In genomic region chr14:102541771-102542170, GRCh38 we compare ENCODE assay signal across 17 cellular contexts. TPM values are rescaled to one million over a fixed set of nuclear protein-coding genes. Genes with fewer than 3 reads are reported as not detected.
A peak's percentile ranks its signal among the peaks of the same experiment; 100 is the strongest.
DNase-seq lines count a peak whose midpoint lies in the region; ATAC-seq, FAIRE-seq and TF ChIP-seq lines count a peak whose summit lies in the region.
"Had no signal": no experiment of that assay in that cellular context is flagged by ENCODE, and none has a peak within 500 bp of the region (broad histone marks: within the 10 kb centered on the region; RNA-seq: fewer than 3 reads in every experiment).

No MANE protein-coding gene starts in this region.

- H3K4me2 ChIP-seq in K562 (ENCODE audit: insufficient read depth, low read length) = no peak overlapping the region
- H3K4me2 ChIP-seq in mesendoderm (ENCODE audit: low read length) = no peak overlapping the region

- FAIRE-seq in K562 (lab: Jason Lieb, UNC) = no peak
- FAIRE-seq: A204.1, HTR-8/SVneo, RCC 7860 had no signal

- CTCF ChIA-PET in A673 (lab: Charles Lee) (no interaction called here), K562 (lab: Yijun Ruan, JAX; ENCODE audit: low intra/inter-chr PET ratio) (no interaction called here)

- no peaks in the 10 kb centered on the region for H3K27me3 ChIP-seq in A673 (replicated peaks; ENCODE audit: insufficient read depth, low read depth, low read length, poor library complexity)
- H3K27me3 ChIP-seq in H7 (ENCODE audit: control insufficient read depth, insufficient read depth, low read length) = peaks cover 4% of the 10 kb centered on the region; the same call in 1 of the 2 replicates
- H3K27me3 ChIP-seq in K562 (ENCODE audit: control insufficient read depth in 2 of 2, insufficient read depth in 2 of 2, low read length in 2 of 2) = no peaks in the 10 kb centered on the region
- no peaks in the 10 kb centered on the region for H3K27me3 ChIP-seq in mesendoderm (ENCODE audit: insufficient read depth, low read length, poor library complexity)
- peaks cover 51% of the 10 kb centered on the region for H3K27me3 ChIP-seq in left ventricle myocardium inferior (ENCODE audit: low read depth)
- peaks cover 22% of the 10 kb centered on the region for H3K27me3 ChIP-seq in upper lobe of right lung

- intact Hi-C loops in A673 (cut with micrococcal nuclease; ENCODE audit: unreplicated experiment) (loop anchor here (5.0 kb wide), 1 partner anchor 51 kb away; the partner anchor contains the start of gene RCOR1), K562 (cut with micrococcal nuclease) (no loop called here), left ventricle myocardium inferior (cut with micrococcal nuclease) (no loop called here), left ventricle myocardium superior (cut with micrococcal nuclease) (no loop called here), upper lobe of right lung (cut with DNase I) (no loop called here)

- DNase-seq in A673 (ENCODE audit: low spot score) (no peak), H7 (peak; percentile 70), K562 (ENCODE audit: extremely low read depth in 1 of 4, low spot score in 3 of 4) (no peak), mesendoderm (peak; percentile 65), left ventricle myocardium inferior (no peak), left ventricle myocardium superior (no peak), upper lobe of right lung (no peak)
- DNase-seq: CD8-positive, alpha-beta T cell; NCI-H1105; NCI-H1694; NCI-H748 treated with DMSO at 0.1 percent for 48 hours; NK-92 treated with Interleukin-12 subunit alpha and Interleukin-12 subunit beta, amount 100 ng/mL, for 24 hours; Right ventricle myocardium superior had no signal

- H3K9me1 ChIP-seq in K562 (ENCODE audit: control insufficient read depth, insufficient read depth, low read length) = no peaks in the 10 kb centered on the region

- H3K79me2 ChIP-seq in K562 (ENCODE audit: control insufficient read depth, insufficient read depth, low read length) = no peaks in the 10 kb centered on the region
- no peaks in the 10 kb centered on the region for H3K79me2 ChIP-seq in mesendoderm (ENCODE audit: control insufficient read depth, insufficient read depth, low read length)

- H3K9ac ChIP-seq in K562 (ENCODE audit: insufficient read depth in 1 of 2, low read depth in 2 of 2, low read length in 2 of 2) = peak overlapping the region in 1 of 2 experiments; percentile 74; a peak in 1 of 4 replicates
- H3K9ac ChIP-seq in mesendoderm (ENCODE audit: low read length) = no peak overlapping the region

- no peak overlapping the region for H2BK5ac ChIP-seq in mesendoderm (ENCODE audit: low read length)

- no peak overlapping the region for H4K5ac ChIP-seq in mesendoderm (ENCODE audit: low read length)

- no peak overlapping the region for H4K8ac ChIP-seq in mesendoderm (ENCODE audit: low read depth, low read length)

- H2BK15ac ChIP-seq in mesendoderm (replicated peaks; ENCODE audit: low read depth) = no peak overlapping the region

- ATAC-seq in K562 (peak; percentile 26; the same call in 2 of the 3 replicates), GM21528 (IDR thresholded peaks at IDR 0.05; ENCODE audit: low FRiP score, unreplicated experiment) (no peak), left ventricle myocardium superior (no peak), upper lobe of right lung (no peak)
- ATAC-seq: CD8-positive, alpha-beta T cell had no signal

- no peak overlapping the region for H3K23ac ChIP-seq in mesendoderm (ENCODE audit: low read length)

- no peak overlapping the region for H3K18ac ChIP-seq in mesendoderm (ENCODE audit: low read length)

- H4K20me1 ChIP-seq in K562 (replicated peaks; ENCODE audit: control insufficient read depth, insufficient read depth, low read length) = no peaks in the 10 kb centered on the region

- TF ChIP-seq CTCF in A673 (conservative IDR thresholded peaks at IDR 0.05; ENCODE audit: low read depth, low read length) (no peak), K562 (IDR thresholded peaks at IDR 0.05 in 2 of 3, conservative IDR thresholded peaks at IDR 0.05 in 1 of 3; ENCODE audit: insufficient read depth in 2 of 3, low read depth in 1 of 3, low read length in 3 of 3) (peak in 1 of 3 experiments; percentile 39; a peak in 1 of 6 replicates), left ventricle myocardium inferior (IDR thresholded peaks at IDR 0.05; ENCODE audit: borderline replicate concordance) (no peak), upper lobe of right lung (IDR thresholded peaks at IDR 0.05) (no peak)

- no peaks in the 10 kb centered on the region for H3K9me3 ChIP-seq in A673 (ENCODE audit: low read depth, low read length, poor library complexity, severe bottlenecking)
- H3K9me3 ChIP-seq in K562 (replicated peaks; ENCODE audit: control insufficient read depth, insufficient read depth, low read depth, low read length) = no peaks in the 10 kb centered on the region
- no peaks in the 10 kb centered on the region for H3K9me3 ChIP-seq in left ventricle myocardium inferior (replicated peaks)
- H3K9me3 ChIP-seq in upper lobe of right lung = no peaks in the 10 kb centered on the region

- no peak overlapping the region for H3K4ac ChIP-seq in mesendoderm (ENCODE audit: low read depth, low read length)

- in situ Hi-C loops in K562 (cut with MboI) = no loop called here

- H3K36me3 ChIP-seq in A673 (ENCODE audit: insufficient read depth, low read length, poor library complexity, severe bottlenecking) (no peaks in the 10 kb centered on the region), H7 (replicated peaks; ENCODE audit: control insufficient read depth, insufficient read depth, low read length) (no peaks in the 10 kb centered on the region), K562 (ENCODE audit: control insufficient read depth, insufficient read depth, low read length) (no peaks in the 10 kb centered on the region), mesendoderm (ENCODE audit: control insufficient read depth, insufficient read depth, low read length) (no peaks in the 10 kb centered on the region), left ventricle myocardium inferior (no peaks in the 10 kb centered on the region), upper lobe of right lung (no peaks in the 10 kb centered on the region)

- no peak for TF ChIP-seq POLR2A in K562 (conservative IDR thresholded peaks at IDR 0.05)

- 65% methylated on average over 7 of the region's 10 CpGs for WGBS in K562 (ENCODE audit: insufficient coverage, low coverage, missing lambda C conversion rate)
- no CpG with 5 or more reads among the region's 10 CpGs for WGBS in mesendoderm (ENCODE audit: extremely low coverage, insufficient coverage, low lambda C conversion rate)

- BruUV-seq in A673 (replicated peaks; lab: Mats Ljungman, UMichigan) (no TSS peak), K562 (replicated peaks; lab: Mats Ljungman, UMichigan) (no TSS peak)

- no peak overlapping the region for H3K56ac ChIP-seq in mesendoderm (ENCODE audit: low read length)

- H3K4me3 ChIP-seq in A673 (ENCODE audit: low read depth, low read length, poor library complexity, severe bottlenecking) (no peak overlapping the region), H7 (ENCODE audit: insufficient read depth, low read depth, low read length) (no peak overlapping the region), K562 (no peak overlapping the region), mesendoderm (ENCODE audit: low read length) (no peak overlapping the region), left ventricle myocardium inferior (no peak overlapping the region), upper lobe of right lung (no peak overlapping the region)

- no peak overlapping the region for H2AK5ac ChIP-seq in mesendoderm (ENCODE audit: low read length)

- no peak for TF ChIP-seq EP300 in K562 (IDR thresholded peaks at IDR 0.05; ENCODE audit: low read length)

- peaks cover 72% of the 10 kb centered on the region for H3K4me1 ChIP-seq in A673 (ENCODE audit: insufficient read depth, low read length, poor library complexity, severe bottlenecking)
- peaks cover 22 to 73% of the 10 kb centered on the region in 2 experiments for H3K4me1 ChIP-seq in K562 (replicated peaks in 1 of 2; ENCODE audit: control insufficient read depth in 2 of 2, insufficient read depth in 2 of 2, low read length in 2 of 2)
- peaks cover 2% of the 10 kb centered on the region for H3K4me1 ChIP-seq in mesendoderm (ENCODE audit: control insufficient read depth, low read depth, low read length)
- peaks cover 36% of the 10 kb centered on the region for H3K4me1 ChIP-seq in left ventricle myocardium inferior
- peaks cover 9% of the 10 kb centered on the region for H3K4me1 ChIP-seq in upper lobe of right lung

- no peaks in the 10 kb centered on the region for H3K79me1 ChIP-seq in mesendoderm (ENCODE audit: low read length)

- POLR2A ChIA-PET in A673 (lab: Charles Lee; ENCODE audit: low non-redundant PET) = no interaction called here
- POLR2A ChIA-PET in K562 (lab: Yijun Ruan, JAX) = interaction anchor here (0.6 kb wide), 1 partner anchor 54 kb away, joined by 3 read pairs; no protein-coding TSS in a partner anchor

- H3K27ac ChIP-seq in A673 (ENCODE audit: low read depth, low read length, poor library complexity, severe bottlenecking) = peak overlapping the region; percentile 56
- no peak overlapping the region for H3K27ac ChIP-seq in K562 (ENCODE audit: extremely low read depth, low read depth, low read length)
- no peak overlapping the region for H3K27ac ChIP-seq in mesendoderm (ENCODE audit: low read depth, low read length)
- no peak overlapping the region for H3K27ac ChIP-seq in left ventricle myocardium inferior (replicated peaks)
- H3K27ac ChIP-seq in upper lobe of right lung = no peak overlapping the region

- peak in 1 of 2 experiments; percentile 28; a peak in 1 of 4 replicates for TF ChIP-seq RAD21 in K562 (CRISPR knock-in tag; conservative IDR thresholded peaks at IDR 0.05 in 1 of 2, IDR thresholded peaks at IDR 0.05 in 1 of 2)

- H2BK120ac ChIP-seq in mesendoderm (ENCODE audit: low read depth, low read length) = no peak overlapping the region

- H2AFZ ChIP-seq in K562 (ENCODE audit: low read depth, low read length) = no peak overlapping the region; the same call in 1 of the 2 replicates

RNA-seq across cellular contexts. Expression of gene ANKRD9, which starts 32.2 kb away (rescaled TPM):
- total RNA-seq in A673 (2021) (28.0 and 35.9 TPM in 2 replicates), K562 (2014; rRNA removed) (29.4 and 29.5 TPM in 2 replicates), K562 (2014; rRNA removed; fragmentation: Illumina TruSeq; extraction: Trizol) (3.3 and 3.7 TPM in 2 replicates), K562 (2015; rRNA removed; fragmentation: Illumina TruSeq; extraction: Trizol) (5.0 and 5.3 TPM in 2 replicates), K562 (2021) (32.9 and 34.8 TPM in 2 replicates), left ventricle myocardium inferior (158 TPM), left ventricle myocardium superior (167 TPM), upper lobe of right lung (22.4 TPM)
- 52.0 and 55.7 TPM in 2 replicates for total RNA-seq in H7 (2014; rRNA removed; shearing (Covaris generic))
- total RNA-seq in K562 (2011; cell fraction: chromatin; rRNA removed; ENCODE audit: low replicate concordance) = 19.3 and 49.4 TPM in 2 replicates
- 48.4 and 58.8 TPM in 2 replicates for total RNA-seq in K562 (2011; cell fraction: nucleolus; rRNA removed)
- 30.0 and 36.6 TPM in 2 replicates for total RNA-seq in K562 (2011; cell fraction: nucleoplasm; rRNA removed)
- polyA plus RNA-seq in K562 (2011; rRNA removed) (15.4 and 20.4 TPM in 2 replicates), K562 (2014; fragmentation: Illumina TruSeq; extraction: Trizol) (4.0 and 4.3 TPM in 2 replicates), K562 (2014; fragmentation: Nextera tagmentation; extraction: Ambion mirVana) (under 1 TPM; 0.04 to 0.06 TPM), K562 (2014; rRNA removed) (27.5 and 29.9 TPM in 2 replicates)
- 26.0 and 97.0 TPM in 2 replicates for polyA plus RNA-seq in K562 (2011; cell fraction: cytosol; rRNA removed)
- 106 and 194 TPM in 2 replicates for polyA plus RNA-seq in K562 (2011; cell fraction: nucleus; rRNA removed)
- 12.9 and 30.7 TPM in 2 replicates for polyA plus RNA-seq in K562 (2012)
- polyA minus RNA-seq in K562 (2011; rRNA and poly(A)+ RNA removed) = 3.5 and 3.7 TPM in 2 replicates
- 7.4 and 12.8 TPM in 2 replicates for polyA minus RNA-seq in K562 (2011; cell fraction: cytosol; rRNA and poly(A)+ RNA removed)
- 18.6 and 23.2 TPM in 2 replicates for polyA minus RNA-seq in K562 (2011; cell fraction: nucleus; rRNA and poly(A)+ RNA removed)
- polyA plus RNA-seq in mesendoderm (2013, experiment 1 of 2) = 7.0 TPM
- 6.6 TPM for polyA plus RNA-seq in mesendoderm (2013, experiment 2 of 2)

RNA-seq across cellular contexts. Expression of gene RCOR1, which starts 50.7 kb away (rescaled TPM):
- total RNA-seq in A673 (2021) (97.8 and 102 TPM in 2 replicates), K562 (2014; rRNA removed) (12.8 and 14.5 TPM in 2 replicates), K562 (2014; rRNA removed; fragmentation: Illumina TruSeq; extraction: Trizol) (28.4 and 34.6 TPM in 2 replicates), K562 (2015; rRNA removed; fragmentation: Illumina TruSeq; extraction: Trizol) (20.9 and 21.6 TPM in 2 replicates), K562 (2021) (39.9 and 47.9 TPM in 2 replicates), left ventricle myocardium inferior (11.0 TPM), left ventricle myocardium superior (13.0 TPM), upper lobe of right lung (43.6 TPM)
- total RNA-seq in H7 (2014; rRNA removed; shearing (Covaris generic)) = 13.9 and 17.3 TPM in 2 replicates
- total RNA-seq in K562 (2011; cell fraction: chromatin; rRNA removed; ENCODE audit: low replicate concordance) = 52.9 and 97.1 TPM in 2 replicates
- 37.2 and 37.4 TPM in 2 replicates for total RNA-seq in K562 (2011; cell fraction: nucleolus; rRNA removed)
- total RNA-seq in K562 (2011; cell fraction: nucleoplasm; rRNA removed) = 55.9 and 83.7 TPM in 2 replicates
- polyA plus RNA-seq in K562 (2011; rRNA removed) (28.7 and 29.3 TPM in 2 replicates), K562 (2014; fragmentation: Illumina TruSeq; extraction: Trizol) (35.3 and 35.6 TPM in 2 replicates), K562 (2014; fragmentation: Nextera tagmentation; extraction: Ambion mirVana) (10 to 100 TPM in 1 of 2 experiments, 1 to 10 TPM in 1; 8.5 to 10.9 TPM), K562 (2014; rRNA removed) (16.9 and 19.1 TPM in 2 replicates)
- polyA plus RNA-seq in K562 (2011; cell fraction: cytosol; rRNA removed) = 14.3 and 23.5 TPM in 2 replicates
- 28.5 and 38.9 TPM in 2 replicates for polyA plus RNA-seq in K562 (2011; cell fraction: nucleus; rRNA removed)
- polyA plus RNA-seq in K562 (2012) = 21.9 and 22.8 TPM in 2 replicates
- polyA minus RNA-seq in K562 (2011; rRNA and poly(A)+ RNA removed) = 34.1 and 35.8 TPM in 2 replicates
- 22.5 and 26.1 TPM in 2 replicates for polyA minus RNA-seq in K562 (2011; cell fraction: cytosol; rRNA and poly(A)+ RNA removed)
- 12.4 and 24.8 TPM in 2 replicates for polyA minus RNA-seq in K562 (2011; cell fraction: nucleus; rRNA and poly(A)+ RNA removed)
- polyA plus RNA-seq in mesendoderm (2013, experiment 1 of 2) = 13.9 TPM
- 14.4 TPM for polyA plus RNA-seq in mesendoderm (2013, experiment 2 of 2)

Comparison
In these comparisons a context has a peak if more than half of its experiments do, and no peak if none do; other contexts are left out.
1. DNase-seq: peak in H7 (single experiment) and mesendoderm (single experiment); none in A673 (single experiment), K562 (0 of 4), left ventricle myocardium inferior (single experiment), left ventricle myocardium superior (single experiment) and upper lobe of right lung (single experiment).